8 cellular contexts compared by ENCODE assay signal in genomic region chr15:31977812-31978662, GRCh38. TPM values are rescaled to one million over a fixed set of nuclear protein-coding genes. Genes with fewer than 3 reads are reported as not detected.
DNase-seq lines count a peak whose midpoint lies in the region; ATAC-seq and TF ChIP-seq lines count a peak whose summit lies in the region.

No MANE protein-coding gene starts in this region.

- H3K79me2 ChIP-seq in neural progenitor cell (ENCODE audit: low read depth), result no peaks in the 10 kb centered on the region

- H3K27me3 ChIP-seq in neural progenitor cell (peaks cover 18% of the 10 kb centered on the region), transverse colon (peaks cover 4% of the 10 kb centered on the region)

- peak; percentile 56 for ATAC-seq in HG02571 (IDR thresholded peaks at IDR 0.05; ENCODE audit: unreplicated experiment)

- H3K36me3 ChIP-seq in neural progenitor cell (no peaks in the 10 kb centered on the region), transverse colon (no peaks in the 10 kb centered on the region)

- no peaks in the 10 kb centered on the region for H3K9me3 ChIP-seq in neural progenitor cell (ENCODE audit: low read depth)
- no peaks in the 10 kb centered on the region for H3K9me3 ChIP-seq in transverse colon

- H3K4me1 ChIP-seq in neural progenitor cell (peaks cover 5% of the 10 kb centered on the region), transverse colon (peaks cover 0 to 13% (median 5%) of the 10 kb centered on the region in 4 donors)

- H3F3A ChIP-seq in neural progenitor cell (ENCODE audit: low read depth), result no peaks in the 10 kb centered on the region

- TF ChIP-seq EP300 in transverse colon (IDR thresholded peaks at IDR 0.05; ENCODE audit: low read depth), result no peak

- DNase-seq in DMS53 treated with DMSO at 0.1 percent for 48 hours (lab: John Stamatoyannopoulos, UW; ENCODE audit: unreplicated experiment) (peak; percentile 46), NCI-H82 treated with DMSO at 0.1 percent for 48 hours (lab: John Stamatoyannopoulos, UW; ENCODE audit: unreplicated experiment) (peak; percentile 58), fibroblast of mammary gland (ENCODE audit: low read depth) (peak; percentile 26), neural progenitor cell (ENCODE audit: low spot score) (peak; percentile 88), transverse colon (peak; percentile 69), NCI-H187 (lab: John Stamatoyannopoulos, UW) (no peak)
- DNase-seq in activated CD8-positive, alpha-beta memory T cell treated with anti-CD3 and anti-CD28 coated beads, Interleukin-2, amount 50 U/mL, for 48 hours, result peak; percentile 82

- no peaks in the 10 kb centered on the region for H3K36me3 Mint-ChIP-seq in neural progenitor cell

- no peaks in the 10 kb centered on the region for H3K9me3 Mint-ChIP-seq in neural progenitor cell

- H3K27ac ChIP-seq in neural progenitor cell, result no peak overlapping the region
- no peak overlapping the region for H3K27ac ChIP-seq in transverse colon

- TF ChIP-seq CTCF in fibroblast of mammary gland (conservative IDR thresholded peaks at IDR 0.05; ENCODE audit: control insufficient read depth, insufficient read depth, low read depth, low read length) (peak; percentile 65), neural progenitor cell (IDR thresholded peaks at IDR 0.05) (peak; percentile 95), transverse colon (IDR thresholded peaks at IDR 0.05) (peak; percentile 71 to 89 (median 81))

- H3K4me1 Mint-ChIP-seq in neural progenitor cell, result peaks cover 15% of the 10 kb centered on the region

- no peak overlapping the region for H3K4me3 Mint-ChIP-seq in neural progenitor cell

- in situ Hi-C loops in transverse colon (cut with MboI; ENCODE audit: low pct_ligation_motif_present in 1 of 4, low pct_unique_long_range_greater_than_20kb in 1 of 4, low sequenced_read_pairs in 3 of 4), result loop anchor here in 1 of 4 donors (25.0 kb wide), 1 partner anchor 316 kb away; no protein-coding TSS in a partner anchor

- H4K20me1 ChIP-seq in neural progenitor cell (ENCODE audit: low read depth), result no peaks in the 10 kb centered on the region

- no peak overlapping the region for H3K4me3 ChIP-seq in fibroblast of mammary gland (ENCODE audit: control insufficient read depth, low read depth, low read length)
- H3K4me3 ChIP-seq in neural progenitor cell, result no peak overlapping the region
- no peak overlapping the region for H3K4me3 ChIP-seq in transverse colon

- intact Hi-C loops in transverse colon (cut with DNase I; ENCODE audit: low total_unique reads), result no loop called here

- 30 to 36% methylated on average over 17 to 21 of the region's 22 CpGs for WGBS in transverse colon (ENCODE audit: low coverage in 1 of 2), 2 donors

- H3K9ac ChIP-seq in neural progenitor cell, result no peak overlapping the region

- H3K27me3 Mint-ChIP-seq in neural progenitor cell (ENCODE audit: insufficient read depth, low read depth), result peaks cover 7% of the 10 kb centered on the region

- peak overlapping the region; percentile 63 for H2AFZ ChIP-seq in neural progenitor cell (replicated peaks)

- peak overlapping the region; percentile 3 for H3K4me2 ChIP-seq in neural progenitor cell

- no peak for TF ChIP-seq POLR2A in transverse colon (IDR thresholded peaks at IDR 0.05)

- H3K27ac Mint-ChIP-seq in neural progenitor cell, result no peak overlapping the region

RNA-seq across cellular contexts. Expression of gene CHRNA7, which starts 52.3 kb away (rescaled TPM):
- total RNA-seq in neural progenitor cell (ENCODE audit: low replicate concordance) (8.7 and 14.0 TPM in 2 replicates), transverse colon (10 to 100 TPM in 1 of 4 donors, 1 to 10 TPM in 2, under 1 TPM in 1; 0.20 to 10.2 (median 4.2) TPM)

Comparison
In these comparisons a context has a peak if more than half of its experiments do, and no peak if none do; other contexts are left out.
1. DNase-seq: peak in DMS53 treated with DMSO at 0.1 percent for 48 hours (single experiment), NCI-H82 treated with DMSO at 0.1 percent for 48 hours (single experiment), activated CD8-positive, alpha-beta memory T cell treated with anti-CD3 and anti-CD28 coated beads, Interleukin-2, amount 50 U/mL, for 48 hours (single experiment), fibroblast of mammary gland (single experiment), neural progenitor cell (single experiment) and transverse colon (single experiment); none in NCI-H187 (0 of 2).
2. Peak in every context shown above with its lines, with median percentiles within 50 percentile points of each other: CTCF ChIP-seq.